In genomic region chr19:55212447-55212846, GRCh38 we compare ENCODE assay signal across 8 cellular contexts. TPM values are rescaled to one million over a fixed set of nuclear protein-coding genes. Genes with fewer than 3 reads are reported as not detected.
A peak's percentile ranks its signal among the peaks of the same experiment; 100 is the strongest.
DNase-seq lines count a peak whose midpoint lies in the region; ATAC-seq and TF ChIP-seq lines count a peak whose summit lies in the region.
"Had no signal": no experiment of that assay in that cellular context is flagged by ENCODE, and none has a peak within 500 bp of the region (broad histone marks: within the 10 kb centered on the region; RNA-seq: fewer than 3 reads in every experiment).

No MANE protein-coding gene starts in this region.

- H3K36me3 ChIP-seq in HCT116 (ENCODE audit: control insufficient read depth in 1 of 2, insufficient read depth in 2 of 2, low read length in 2 of 2) (no peaks in the 10 kb centered on the region), PC-9 (ENCODE audit: low read depth) (no peaks in the 10 kb centered on the region)

- intact Hi-C loops in HCT116 (cut with micrococcal nuclease) (loop anchor here (1.0 to 10.0 kb wide), 3 partner anchors 47 to 232 kb away; partner anchors contain the start of genes PPP6R1 and SHISA7), PC-9 (cut with micrococcal nuclease; ENCODE audit: unreplicated experiment) (no loop called here)

- TF ChIP-seq CTCF in HCT116 (IDR thresholded peaks at IDR 0.05 in 2 of 3, conservative IDR thresholded peaks at IDR 0.05 in 1 of 3; ENCODE audit: borderline replicate concordance in 1 of 3, insufficient read depth in 1 of 3, low read depth in 2 of 3, low read length in 2 of 3) (peak; percentile 77 to 96 (median 95); a peak in 5 of 6 replicates), PC-9 (conservative IDR thresholded peaks at IDR 0.05) (peak; percentile 57), choroid plexus epithelial cell (conservative IDR thresholded peaks at IDR 0.05; ENCODE audit: low read depth, low read length) (peak; percentile 30)

- peaks cover 42% of the 10 kb centered on the region for H3F3A ChIP-seq in PC-9 (ENCODE audit: insufficient read depth, low read depth)

- peak; percentile 95 for TF ChIP-seq RAD21 in HCT116 (IDR thresholded peaks at IDR 0.05; ENCODE audit: low read depth)

- H3K27ac ChIP-seq in HCT116 (ENCODE audit: low read depth, low read length), result no peak overlapping the region
- no peak overlapping the region for H3K27ac ChIP-seq in PC-9

- no peaks in the 10 kb centered on the region for H3K9me2 ChIP-seq in HCT116 (ENCODE audit: insufficient read depth)
- H3K9me2 ChIP-seq in PC-9 (ENCODE audit: insufficient read depth), result no peaks in the 10 kb centered on the region

- H4K20me1 ChIP-seq in HCT116 (ENCODE audit: insufficient read depth), result no peaks in the 10 kb centered on the region
- no peaks in the 10 kb centered on the region for H4K20me1 ChIP-seq in PC-9 (ENCODE audit: insufficient read depth)

- RAD21 ChIA-PET in HCT116 (lab: Charles Lee; ENCODE audit: low non-redundant PET in 1 of 2, low total read pairs in 2 of 2, uncharacterized antibody in 2 of 2, unreplicated experiment in 2 of 2), result no interaction called here

- H3K79me2 ChIP-seq in HCT116 (ENCODE audit: insufficient read depth, low read length) (no peaks in the 10 kb centered on the region), PC-9 (ENCODE audit: low read depth) (no peaks in the 10 kb centered on the region)

- H3K4me1 ChIP-seq in HCT116 (ENCODE audit: control insufficient read depth in 1 of 2, insufficient read depth in 2 of 2, low read length in 2 of 2) (peaks cover 38 to 66% of the 10 kb centered on the region in 2 experiments), PC-9 (replicated peaks; ENCODE audit: insufficient read depth) (peaks cover 36% of the 10 kb centered on the region)

- H3K27me3 ChIP-seq in HCT116 (ENCODE audit: insufficient read depth, low read length), result no peaks in the 10 kb centered on the region
- H3K27me3 ChIP-seq in PC-9 (ENCODE audit: insufficient read depth, low read depth), result no peaks in the 10 kb centered on the region

- no peak for TF ChIP-seq POLR2A in HCT116 (IDR thresholded peaks at IDR 0.05; ENCODE audit: borderline replicate concordance, extremely low read depth, insufficient read depth, insufficient read length)

- no peaks in the 10 kb centered on the region for H3K9me3 ChIP-seq in HCT116 (ENCODE audit: control insufficient read depth in 1 of 2, insufficient read depth in 1 of 2, low read depth in 1 of 2, low read length in 2 of 2)
- H3K9me3 ChIP-seq in PC-9 (ENCODE audit: insufficient read depth, low read depth), result peaks cover 16% of the 10 kb centered on the region; the same call in 1 of the 2 replicates

- CTCF ChIA-PET in HCT116 (lab: Charles Lee) (interaction anchor here (0.8 kb wide), 1 partner anchor 206 kb away, joined by 4 read pairs; no protein-coding TSS in a partner anchor), PC-9 (lab: Charles Lee) (no interaction called here)

- POLR2A ChIA-PET in HCT116 (lab: Charles Lee) (no interaction called here), PC-9 (lab: Charles Lee; ENCODE audit: unreplicated experiment) (interaction anchor here (0.6 kb wide), 1 partner anchor 14 kb away, joined by 3 read pairs; no protein-coding TSS in a partner anchor)

- DNase-seq in HCT116 (ENCODE audit: low read depth, low spot score) (peak; percentile 72), PC-9 (no peak), choroid plexus epithelial cell (ENCODE audit: low read depth) (no peak), NCI-H1092 (lab: John Stamatoyannopoulos, UW) (no peak)
- peak; percentile 52 for DNase-seq in stimulated activated CD4-positive, alpha-beta T cell treated with anti-CD3 and anti-CD28 coated beads, Interleukin-4, amount 100 ng/mL, for 1 hour

- peak; percentile 56 for ATAC-seq in HCT116
- ATAC-seq in HG02642 (IDR thresholded peaks at IDR 0.05; ENCODE audit: poor library complexity, unreplicated experiment), result no peak
- ATAC-seq in GM19351 (IDR thresholded peaks at IDR 0.05; ENCODE audit: unreplicated experiment), result no peak

- no peak overlapping the region for H3K9ac ChIP-seq in HCT116 (ENCODE audit: low read length)

- H3K4me3 ChIP-seq in HCT116 (replicated peaks in 1 of 2; ENCODE audit: low read depth in 1 of 2, low read length in 2 of 2), result no peak overlapping the region
- no peak overlapping the region for H3K4me3 ChIP-seq in PC-9
- no peak overlapping the region for H3K4me3 ChIP-seq in choroid plexus epithelial cell (ENCODE audit: low read depth, low read length)

- BruUV-seq in HCT116 (replicated peaks; lab: Mats Ljungman, UMichigan) (no TSS peak), PC-9 (replicated peaks; lab: Mats Ljungman, UMichigan) (no TSS peak)

- peak overlapping the region; percentile 19; the same call in 1 of the 2 replicates for H3K4me2 ChIP-seq in HCT116 (ENCODE audit: low read length)
- H3K4me2 ChIP-seq in PC-9, result no peak overlapping the region

- peak overlapping the region; percentile 5 for H2AFZ ChIP-seq in HCT116 (ENCODE audit: low read depth, low read length, poor library complexity, severe bottlenecking)
- no peak overlapping the region for H2AFZ ChIP-seq in PC-9

TF ChIP-seq in HCT116, 20 proteins besides CTCF, POLR2A, EP300 and RAD21:
- no peak for TF ChIP-seq ZFX (IDR thresholded peaks at IDR 0.05)
- TF ChIP-seq SP1 (IDR thresholded peaks at IDR 0.05; ENCODE audit: low read depth), result 0 out of 2 replicates have a peak, but pooled peaks have one; percentile 5
TF ChIP-seq in HCT116: peak in this region for 1.

RNA-seq across cellular contexts. Expression of gene PTPRH, which starts 3.1 kb away (rescaled TPM):
- total RNA-seq in HCT116 (2021; ENCODE audit: unreplicated experiment) (15.9 TPM), PC-9 (2021) (11.7 and 21.4 TPM in 2 replicates)
- 25.5 and 27.0 TPM in 2 replicates for polyA plus RNA-seq in HCT116 (2012)

RNA-seq across cellular contexts. Expression of gene TMEM86B, which starts 16.1 kb away (rescaled TPM):
- 10.6 TPM for total RNA-seq in HCT116 (2021; ENCODE audit: unreplicated experiment)
- 6.4 and 7.6 TPM in 2 replicates for polyA plus RNA-seq in HCT116 (2012)
- 18.1 and 18.4 TPM in 2 replicates for total RNA-seq in PC-9 (2021)

RNA-seq across cellular contexts. Expression of gene SYT5, which starts 32.4 kb away (rescaled TPM):
- 2.3 TPM for total RNA-seq in HCT116 (2021; ENCODE audit: unreplicated experiment)
- 0.75 and 1.8 TPM in 2 replicates for polyA plus RNA-seq in HCT116 (2012)
- 1.3 and 2.8 TPM in 2 replicates for total RNA-seq in PC-9 (2021)
- total RNA-seq: subcutaneous adipose tissue had no signal

RNA-seq across cellular contexts. Expression of gene DNAAF3, which starts 46.0 kb away (rescaled TPM):
- total RNA-seq in HCT116 (2021; ENCODE audit: unreplicated experiment), result 52.8 TPM
- 34.3 and 47.5 TPM in 2 replicates for polyA plus RNA-seq in HCT116 (2012)
- 51.8 and 76.6 TPM in 2 replicates for total RNA-seq in PC-9 (2021)

RNA-seq across cellular contexts. Expression of gene PPP6R1, which starts 46.4 kb away (rescaled TPM):
- 96.7 TPM for total RNA-seq in HCT116 (2021; ENCODE audit: unreplicated experiment)
- 67.9 and 75.2 TPM in 2 replicates for polyA plus RNA-seq in HCT116 (2012)
- 136 and 159 TPM in 2 replicates for total RNA-seq in PC-9 (2021)

Comparison
In these comparisons a context has a peak if more than half of its experiments do, and no peak if none do; other contexts are left out.
1. DNase-seq: peak in HCT116 (single experiment) and stimulated activated CD4-positive, alpha-beta T cell treated with anti-CD3 and anti-CD28 coated beads, Interleukin-4, amount 100 ng/mL, for 1 hour (single experiment); none in PC-9 (0 of 2), choroid plexus epithelial cell (single experiment) and NCI-H1092 (single experiment).
2. CTCF ChIP-seq: peak in every context shown above with its lines; median percentile 95 in HCT116; 57 in PC-9; 30 in choroid plexus epithelial cell.